9 cellular contexts compared by ENCODE assay signal in genomic region chr21:41612674-41613250, GRCh38.
DNase-seq lines count a peak whose midpoint lies in the region; TF ChIP-seq lines count a peak whose summit lies in the region.
"Had no signal": no experiment of that assay in that cellular context is flagged by ENCODE, and none has a peak within 500 bp of the region (broad histone marks: within the 10 kb centered on the region; RNA-seq: fewer than 3 reads in every experiment).

No MANE protein-coding gene starts in this region.

- no peaks in the 10 kb centered on the region for H3K9me3 Mint-ChIP-seq in osteocyte (ENCODE audit: unreplicated experiment)
- H3K9me3 Mint-ChIP-seq: central memory CD8-positive, alpha-beta T cell had no signal

- H3K4me3 Mint-ChIP-seq in osteocyte (ENCODE audit: unreplicated experiment) = no peak overlapping the region
- H3K4me3 Mint-ChIP-seq: central memory CD8-positive, alpha-beta T cell had no signal

- H3K36me3 Mint-ChIP-seq in osteocyte (ENCODE audit: unreplicated experiment) = no peaks in the 10 kb centered on the region

- DNase-seq in NCI-H187 (lab: John Stamatoyannopoulos, UW) (peak; percentile 30 to 39), NCI-H187 treated with DMSO at 0.1 percent for 48 hours (lab: John Stamatoyannopoulos, UW) (no peak), NAMALWA (ENCODE audit: low spot score) (peak; percentile 53), globus pallidus (ENCODE audit: low spot score) (peak; percentile 60), osteocyte (ENCODE audit: extremely low spot score, unreplicated experiment) (peak; percentile 96), MV-4-11 (lab: John Stamatoyannopoulos, UW) (no peak), NCI-H1048 (lab: John Stamatoyannopoulos, UW) (no peak)
- DNase-seq in activated T-cell treated with anti-CD3 and anti-CD28 coated beads, Interleukin-2, amount 50 U/mL, for 48 hours = peak; percentile 51 to 54

- peaks cover 56% of the 10 kb centered on the region for H3K4me1 Mint-ChIP-seq in osteocyte (ENCODE audit: unreplicated experiment)
- H3K4me1 Mint-ChIP-seq: central memory CD8-positive, alpha-beta T cell had no signal

- TF ChIP-seq CTCF in osteocyte (IDR thresholded peaks at IDR 0.05) = peak; percentile 96

- no peaks in the 10 kb centered on the region for H3K27me3 Mint-ChIP-seq in osteocyte (ENCODE audit: unreplicated experiment)

- peak overlapping the region; percentile 93 for H3K27ac Mint-ChIP-seq in osteocyte (ENCODE audit: unreplicated experiment)

Comparison
In these comparisons a context has a peak if more than half of its experiments do, and no peak if none do; other contexts are left out.
1. DNase-seq: peak in NCI-H187 (2 of 2), NAMALWA (single experiment), activated T-cell treated with anti-CD3 and anti-CD28 coated beads, Interleukin-2, amount 50 U/mL, for 48 hours (2 of 2), globus pallidus (single experiment) and osteocyte (single experiment); none in NCI-H187 treated with DMSO at 0.1 percent for 48 hours (single experiment), MV-4-11 (single experiment) and NCI-H1048 (single experiment).